ENCODE assay signal across 1 cellular context in the genomic region with DNA sequence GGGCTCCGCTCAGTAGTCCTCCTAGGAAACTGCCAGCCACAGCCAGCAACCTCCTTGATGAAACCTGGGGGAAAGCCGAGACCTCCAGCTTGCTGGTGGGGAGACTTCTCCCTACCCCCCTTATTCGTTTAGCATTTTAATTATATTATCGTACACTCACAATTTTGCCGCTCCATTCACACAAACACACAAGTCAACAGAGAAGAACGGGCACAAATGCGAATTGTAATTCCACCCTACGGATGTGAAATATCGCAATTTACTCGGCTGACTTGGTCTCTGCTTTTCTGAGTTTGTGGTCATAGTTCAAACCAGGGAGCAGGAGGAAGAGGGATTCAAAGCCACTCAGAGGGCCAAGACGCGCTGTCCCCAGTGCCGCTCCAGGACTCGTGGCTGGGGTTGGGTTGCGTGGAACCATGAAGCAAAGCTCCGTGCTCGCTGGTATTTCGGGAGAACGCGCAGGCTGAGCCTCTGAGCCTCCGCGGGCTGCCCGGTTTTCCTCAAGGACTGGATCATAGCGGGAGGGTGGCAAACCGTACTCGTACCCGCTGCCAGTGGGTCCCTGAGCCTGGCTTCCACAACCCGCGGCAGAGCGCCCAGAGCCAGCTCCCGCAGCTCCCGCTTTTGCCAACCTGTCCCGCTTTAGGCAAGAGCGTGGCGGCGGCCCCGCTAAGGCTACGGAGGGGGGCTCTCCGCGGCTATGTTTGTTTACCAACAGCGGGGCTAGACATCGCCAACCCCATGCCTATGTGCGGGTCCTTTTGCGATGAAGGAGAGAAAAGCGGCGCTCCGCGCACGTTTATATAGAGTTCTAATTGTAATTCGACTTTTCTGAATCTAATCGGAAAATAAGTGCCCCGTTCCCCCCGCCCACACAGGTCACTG.
TF ChIP-seq lines count a peak whose summit lies in the region.

No MANE protein-coding gene starts in this region.

TF ChIP-seq in GM23338, 12 proteins besides CTCF, POLR2A, EP300 and RAD21 (continued from another document):
- TF ChIP-seq, protein P1, sequence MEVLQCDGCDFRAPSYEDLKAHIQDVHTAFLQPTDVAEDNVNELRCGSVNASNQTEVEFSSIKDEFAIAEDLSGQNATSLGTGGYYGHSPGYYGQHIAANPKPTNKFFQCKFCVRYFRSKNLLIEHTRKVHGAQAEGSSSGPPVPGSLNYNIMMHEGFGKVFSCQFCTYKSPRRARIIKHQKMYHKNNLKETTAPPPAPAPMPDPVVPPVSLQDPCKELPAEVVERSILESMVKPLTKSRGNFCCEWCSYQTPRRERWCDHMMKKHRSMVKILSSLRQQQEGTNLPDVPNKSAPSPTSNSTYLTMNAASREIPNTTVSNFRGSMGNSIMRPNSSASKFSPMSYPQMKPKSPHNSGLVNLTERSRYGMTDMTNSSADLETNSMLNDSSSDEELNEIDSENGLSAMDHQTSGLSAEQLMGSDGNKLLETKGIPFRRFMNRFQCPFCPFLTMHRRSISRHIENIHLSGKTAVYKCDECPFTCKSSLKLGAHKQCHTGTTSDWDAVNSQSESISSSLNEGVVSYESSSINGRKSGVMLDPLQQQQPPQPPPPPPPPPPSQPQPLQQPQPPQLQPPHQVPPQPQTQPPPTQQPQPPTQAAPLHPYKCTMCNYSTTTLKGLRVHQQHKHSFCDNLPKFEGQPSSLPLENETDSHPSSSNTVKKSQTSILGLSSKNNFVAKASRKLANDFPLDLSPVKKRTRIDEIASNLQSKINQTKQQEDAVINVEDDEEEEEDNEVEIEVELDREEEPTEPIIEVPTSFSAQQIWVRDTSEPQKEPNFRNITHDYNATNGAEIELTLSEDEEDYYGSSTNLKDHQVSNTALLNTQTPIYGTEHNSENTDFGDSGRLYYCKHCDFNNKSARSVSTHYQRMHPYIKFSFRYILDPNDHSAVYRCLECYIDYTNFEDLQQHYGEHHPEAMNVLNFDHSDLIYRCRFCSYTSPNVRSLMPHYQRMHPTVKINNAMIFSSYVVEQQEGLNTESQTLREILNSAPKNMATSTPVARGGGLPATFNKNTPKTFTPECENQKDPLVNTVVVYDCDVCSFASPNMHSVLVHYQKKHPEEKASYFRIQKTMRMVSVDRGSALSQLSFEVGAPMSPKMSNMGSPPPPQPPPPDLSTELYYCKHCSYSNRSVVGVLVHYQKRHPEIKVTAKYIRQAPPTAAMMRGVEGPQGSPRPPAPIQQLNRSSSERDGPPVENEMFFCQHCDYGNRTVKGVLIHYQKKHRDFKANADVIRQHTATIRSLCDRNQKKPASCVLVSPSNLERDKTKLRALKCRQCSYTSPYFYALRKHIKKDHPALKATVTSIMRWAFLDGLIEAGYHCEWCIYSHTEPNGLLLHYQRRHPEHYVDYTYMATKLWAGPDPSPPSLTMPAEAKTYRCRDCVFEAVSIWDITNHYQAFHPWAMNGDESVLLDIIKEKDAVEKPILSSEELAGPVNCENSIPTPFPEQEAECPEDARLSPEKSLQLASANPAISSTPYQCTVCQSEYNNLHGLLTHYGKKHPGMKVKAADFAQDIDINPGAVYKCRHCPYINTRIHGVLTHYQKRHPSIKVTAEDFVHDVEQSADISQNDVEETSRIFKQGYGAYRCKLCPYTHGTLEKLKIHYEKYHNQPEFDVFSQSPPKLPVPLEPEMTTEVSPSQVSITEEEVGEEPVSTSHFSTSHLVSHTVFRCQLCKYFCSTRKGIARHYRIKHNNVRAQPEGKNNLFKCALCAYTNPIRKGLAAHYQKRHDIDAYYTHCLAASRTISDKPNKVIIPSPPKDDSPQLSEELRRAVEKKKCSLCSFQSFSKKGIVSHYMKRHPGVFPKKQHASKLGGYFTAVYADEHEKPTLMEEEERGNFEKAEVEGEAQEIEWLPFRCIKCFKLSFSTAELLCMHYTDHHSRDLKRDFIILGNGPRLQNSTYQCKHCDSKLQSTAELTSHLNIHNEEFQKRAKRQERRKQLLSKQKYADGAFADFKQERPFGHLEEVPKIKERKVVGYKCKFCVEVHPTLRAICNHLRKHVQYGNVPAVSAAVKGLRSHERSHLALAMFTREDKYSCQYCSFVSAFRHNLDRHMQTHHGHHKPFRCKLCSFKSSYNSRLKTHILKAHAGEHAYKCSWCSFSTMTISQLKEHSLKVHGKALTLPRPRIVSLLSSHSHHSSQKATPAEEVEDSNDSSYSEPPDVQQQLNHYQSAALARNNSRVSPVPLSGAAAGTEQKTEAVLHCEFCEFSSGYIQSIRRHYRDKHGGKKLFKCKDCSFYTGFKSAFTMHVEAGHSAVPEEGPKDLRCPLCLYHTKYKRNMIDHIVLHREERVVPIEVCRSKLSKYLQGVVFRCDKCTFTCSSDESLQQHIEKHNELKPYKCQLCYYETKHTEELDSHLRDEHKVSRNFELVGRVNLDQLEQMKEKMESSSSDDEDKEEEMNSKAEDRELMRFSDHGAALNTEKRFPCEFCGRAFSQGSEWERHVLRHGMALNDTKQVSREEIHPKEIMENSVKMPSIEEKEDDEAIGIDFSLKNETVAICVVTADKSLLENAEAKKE (CRISPR knock-in tag; IDR thresholded peaks at IDR 0.05): no peak
- TF ChIP-seq EZH2phosphoT487 (IDR thresholded peaks at IDR 0.05; ENCODE audit: unreplicated experiment): peak; percentile 13
